In genomic region chr16:85534536-85535351, GRCh38 we compare ENCODE assay signal across 19 cellular contexts.
DNase-seq lines count a peak whose midpoint lies in the region; ATAC-seq and TF ChIP-seq lines count a peak whose summit lies in the region.
"Had no signal": no experiment of that assay in that cellular context is flagged by ENCODE, and none has a peak within 500 bp of the region (broad histone marks: within the 10 kb centered on the region; RNA-seq: fewer than 3 reads in every experiment).

No MANE protein-coding gene starts in this region.

- H3K4me1 ChIP-seq in heart left ventricle (peaks cover 10 to 63% (median 30%) of the 10 kb centered on the region in 12 donors), muscle layer of colon (ENCODE audit: insufficient read depth, low read length) (peaks cover 36% of the 10 kb centered on the region), upper lobe of left lung (peaks cover 29 to 55% (median 42%) of the 10 kb centered on the region in 4 donors)
- H3K4me1 ChIP-seq: A549, ascending aorta had no signal

- H3K36me3 ChIP-seq in heart left ventricle (no peaks in the 10 kb centered on the region), muscle layer of colon (ENCODE audit: insufficient read depth, low read length) (peaks cover 6% of the 10 kb centered on the region), upper lobe of left lung (no peaks in the 10 kb centered on the region)
- H3K36me3 ChIP-seq: suprapubic skin had no signal

- H3K27ac Mint-ChIP-seq in dendritic cell treated with granulocyte-macrophage colony-stimulating factor and Interleukin-4, amounts not matched to agents 40 ng/mL and 50 ng/mL, for 4 days = peak overlapping the region; percentile 82
- H3K27ac Mint-ChIP-seq in HFFc6 = no peak overlapping the region
- H3K27ac Mint-ChIP-seq: activated naive CD4-positive, alpha-beta T cell treated with anti-CD3 and anti-CD28 coated beads, Interleukin-2, amount 10 ng/mL, durations not matched to agents 7 days and 5 days had no signal

- peak overlapping the region in 9 of 12 donors; percentile 44 to 81 (median 68) for H3K27ac ChIP-seq in heart left ventricle
- peak overlapping the region; percentile 92 for H3K27ac ChIP-seq in muscle layer of colon (ENCODE audit: low read depth, low read length)
- H3K27ac ChIP-seq in upper lobe of left lung = peak overlapping the region; percentile 25 to 83 (median 79)
- H3K27ac ChIP-seq: ascending aorta, skin epidermis, suprapubic skin had no signal

- H3K4me3 ChIP-seq in heart left ventricle (no peak overlapping the region), muscle layer of colon (ENCODE audit: low read depth in 1 of 2, low read length in 2 of 2) (peak overlapping the region; percentile 41 to 59), upper lobe of left lung (no peak overlapping the region)
- H3K4me3 ChIP-seq: A549, ascending aorta, skin epidermis, suprapubic skin had no signal

- DNase-seq in heart left ventricle (no peak), Right ventricle myocardium inferior (ENCODE audit: missing footprints) (no peak), upper lobe of left lung (no peak), HFFc6 (no peak), NCI-H146 (lab: John Stamatoyannopoulos, UW) (no peak)
- DNase-seq: activated CD4-positive, alpha-beta T cell treated with anti-CD3 and anti-CD28 coated beads, Interleukin-2, amount 50 U/mL, for 4 hours; activated naive CD4-positive, alpha-beta T cell treated with anti-CD3 and anti-CD28 coated beads, Interleukin-2, amount 10 ng/mL, durations not matched to agents 7 days and 5 days; activated T-cell treated with anti-CD3 and anti-CD28 coated beads, Interleukin-2, amount 50 U/mL, for 1 hour; foreskin fibroblast; NCI-H1930; NCI-H446; stimulated activated CD4-positive, alpha-beta T cell treated with anti-CD3 and anti-CD28 coated beads, Interleukin-4, amount 100 ng/mL, for 1 hour had no signal

- H3K9me3 ChIP-seq in heart left ventricle (peaks cover 0 to 8% (median 2%) of the 10 kb centered on the region in 12 donors), muscle layer of colon (ENCODE audit: low read length) (peaks cover 3% of the 10 kb centered on the region), upper lobe of left lung (peaks cover 0 to 3% (median 1%) of the 10 kb centered on the region in 4 donors)

- no peaks in the 10 kb centered on the region for H3K27me3 ChIP-seq in heart left ventricle
- no peaks in the 10 kb centered on the region for H3K27me3 ChIP-seq in muscle layer of colon (ENCODE audit: control insufficient read depth in 1 of 2, insufficient read depth in 2 of 2, low read length in 2 of 2)
- H3K27me3 ChIP-seq in upper lobe of left lung = no peaks in the 10 kb centered on the region
- H3K27me3 ChIP-seq: ascending aorta, suprapubic skin had no signal

- peak overlapping the region; percentile 72 for H3K9ac ChIP-seq in muscle layer of colon (ENCODE audit: low read length)

- peaks cover 40% of the 10 kb centered on the region for H3K4me1 Mint-ChIP-seq in dendritic cell treated with granulocyte-macrophage colony-stimulating factor and Interleukin-4, amounts not matched to agents 40 ng/mL and 50 ng/mL, for 4 days (ENCODE audit: low read depth)
- 0 out of 2 replicates have a peak, but pooled peaks cover 7% of the 10 kb centered on the region for H3K4me1 Mint-ChIP-seq in HFFc6 (ENCODE audit: low read depth)
- H3K4me1 Mint-ChIP-seq: activated naive CD4-positive, alpha-beta T cell treated with anti-CD3 and anti-CD28 coated beads, Interleukin-2, amount 10 ng/mL, durations not matched to agents 7 days and 5 days had no signal

- no peak for TF ChIP-seq CTCF in heart left ventricle (IDR thresholded peaks at IDR 0.05)
- no peak for TF ChIP-seq CTCF in upper lobe of left lung (IDR thresholded peaks at IDR 0.05)
- TF ChIP-seq CTCF in HFFc6 (IDR thresholded peaks at IDR 0.05) = no peak

- no peaks in the 10 kb centered on the region for H3K36me3 Mint-ChIP-seq in dendritic cell treated with granulocyte-macrophage colony-stimulating factor and Interleukin-4, amounts not matched to agents 40 ng/mL and 50 ng/mL, for 4 days (ENCODE audit: low read depth)
- H3K36me3 Mint-ChIP-seq in HFFc6 (ENCODE audit: low read depth) = peaks cover 10% of the 10 kb centered on the region; the same call in 1 of the 2 replicates
- H3K36me3 Mint-ChIP-seq: activated naive CD4-positive, alpha-beta T cell treated with anti-CD3 and anti-CD28 coated beads, Interleukin-2, amount 10 ng/mL, durations not matched to agents 7 days and 5 days had no signal

- peaks cover 4% of the 10 kb centered on the region for H3K27me3 Mint-ChIP-seq in dendritic cell treated with granulocyte-macrophage colony-stimulating factor and Interleukin-4, amounts not matched to agents 40 ng/mL and 50 ng/mL, for 4 days
- H3K27me3 Mint-ChIP-seq in HFFc6 (ENCODE audit: insufficient read depth) = peaks cover 4% of the 10 kb centered on the region

- intact Hi-C loops in heart left ventricle (cut with DNase I) = no loop called here
- intact Hi-C loops in Right ventricle myocardium inferior (cut with DNase I) = no loop called here
- intact Hi-C loops in dendritic cell treated with granulocyte-macrophage colony-stimulating factor and Interleukin-4, amounts not matched to agents 40 ng/mL and 50 ng/mL, for 4 days (cut with micrococcal nuclease) = no loop called here

- TF ChIP-seq POLR2A in heart left ventricle (IDR thresholded peaks at IDR 0.05) = no peak
- no peak for TF ChIP-seq POLR2A in upper lobe of left lung (IDR thresholded peaks at IDR 0.05)

- H3K4me3 Mint-ChIP-seq in dendritic cell treated with granulocyte-macrophage colony-stimulating factor and Interleukin-4, amounts not matched to agents 40 ng/mL and 50 ng/mL, for 4 days = no peak overlapping the region
- H3K4me3 Mint-ChIP-seq in HFFc6 = no peak overlapping the region
- H3K4me3 Mint-ChIP-seq: activated naive CD4-positive, alpha-beta T cell treated with anti-CD3 and anti-CD28 coated beads, Interleukin-2, amount 10 ng/mL, durations not matched to agents 7 days and 5 days had no signal

- ATAC-seq in heart left ventricle = no peak
- ATAC-seq in Right ventricle myocardium inferior = no peak
- ATAC-seq in upper lobe of left lung (ENCODE audit: low FRiP score in 2 of 2) = no peak
- no peak for ATAC-seq in esophagus mucosa
- ATAC-seq: A549 had no signal

- TF ChIP-seq EP300 in upper lobe of left lung (IDR thresholded peaks at IDR 0.05) = no peak

- 85 to 95% (median 90%) methylated on average over 26 to 34 of the region's 34 CpGs for WGBS in heart left ventricle, 4 donors
- 91 to 94% methylated on average over 20 to 33 of the region's 34 CpGs for WGBS in upper lobe of left lung, 2 donors

- H3K9me3 Mint-ChIP-seq in dendritic cell treated with granulocyte-macrophage colony-stimulating factor and Interleukin-4, amounts not matched to agents 40 ng/mL and 50 ng/mL, for 4 days = peaks cover 4% of the 10 kb centered on the region
- peaks cover 3% of the 10 kb centered on the region; the same call in 1 of the 2 replicates for H3K9me3 Mint-ChIP-seq in HFFc6

Comparison
In these comparisons a context has a peak if more than half of its experiments do, and no peak if none do; other contexts are left out.
1. H3K4me3 ChIP-seq: peak in muscle layer of colon (2 of 2); none in heart left ventricle (0 of 12) and upper lobe of left lung (0 of 4).
2. Peak in every context shown above with its lines, with median percentiles within 50 percentile points of each other: H3K27ac ChIP-seq.